Comparison of ENCODE assay signal across 13 cellular contexts in genomic region chr17:63426917-63427308, GRCh38. TPM values are rescaled to one million over a fixed set of nuclear protein-coding genes. Genes with fewer than 3 reads are reported as not detected.
DNase-seq lines count a peak whose midpoint lies in the region; ATAC-seq and TF ChIP-seq lines count a peak whose summit lies in the region.
"Had no signal": no experiment of that assay in that cellular context is flagged by ENCODE, and none has a peak within 500 bp of the region (broad histone marks: within the 10 kb centered on the region; RNA-seq: fewer than 3 reads in every experiment).

No MANE protein-coding gene starts in this region.

- H3K4me3 ChIP-seq in OCI-LY3 (ENCODE audit: low read length), result no peak overlapping the region

- TF ChIP-seq CTCF in OCI-LY3 (IDR thresholded peaks at IDR 0.05; ENCODE audit: low read depth, low read length) (no peak), brain (conservative IDR thresholded peaks at IDR 0.05) (no peak), progenitor cell of endocrine pancreas (IDR thresholded peaks at IDR 0.05; ENCODE audit: unreplicated experiment) (no peak)

- no peaks in the 10 kb centered on the region for H3K27me3 Mint-ChIP-seq in activated CD8-positive, alpha-beta memory T cell treated with anti-CD3 and anti-CD28 coated beads, Interleukin-2, amount 10 ng/mL, durations not matched to agents 7 days and 5 days
- H3K27me3 Mint-ChIP-seq in brain (peaks cover 2% of the 10 kb centered on the region), progenitor cell of endocrine pancreas (peaks cover 8% of the 10 kb centered on the region)

- no peak overlapping the region for H3K27ac ChIP-seq in OCI-LY3 (ENCODE audit: low read length)

- H3K36me3 Mint-ChIP-seq in activated CD8-positive, alpha-beta memory T cell treated with anti-CD3 and anti-CD28 coated beads, Interleukin-2, amount 10 ng/mL, durations not matched to agents 7 days and 5 days, result no peaks in the 10 kb centered on the region
- peaks cover 2% of the 10 kb centered on the region for H3K36me3 Mint-ChIP-seq in brain
- no peaks in the 10 kb centered on the region for H3K36me3 Mint-ChIP-seq in progenitor cell of endocrine pancreas (ENCODE audit: insufficient read depth)

- H3K4me1 Mint-ChIP-seq in activated CD8-positive, alpha-beta memory T cell treated with anti-CD3 and anti-CD28 coated beads, Interleukin-2, amount 10 ng/mL, durations not matched to agents 7 days and 5 days, result peaks cover 49% of the 10 kb centered on the region
- H3K4me1 Mint-ChIP-seq in brain (peaks cover 45% of the 10 kb centered on the region), progenitor cell of endocrine pancreas (ENCODE audit: low read depth) (peaks cover 20% of the 10 kb centered on the region)

- peak overlapping the region; percentile 27; the same call in 1 of the 2 replicates for H3K4me2 ChIP-seq in OCI-LY3 (ENCODE audit: low read length)

- ATAC-seq in activated CD8-positive, alpha-beta memory T cell treated with anti-CD3 and anti-CD28 coated beads, Interleukin-2, amount 10 ng/mL, durations not matched to agents 7 days and 5 days, result no peak
- no peak for ATAC-seq in GM21717 (IDR thresholded peaks at IDR 0.05; ENCODE audit: unreplicated experiment)

- no peaks in the 10 kb centered on the region for H3K9me3 Mint-ChIP-seq in activated CD8-positive, alpha-beta memory T cell treated with anti-CD3 and anti-CD28 coated beads, Interleukin-2, amount 10 ng/mL, durations not matched to agents 7 days and 5 days (ENCODE audit: low read depth)
- H3K9me3 Mint-ChIP-seq in brain (no peaks in the 10 kb centered on the region), progenitor cell of endocrine pancreas (ENCODE audit: low read depth) (no peaks in the 10 kb centered on the region)

- no peaks in the 10 kb centered on the region for H4K20me1 ChIP-seq in OCI-LY3 (ENCODE audit: insufficient read depth, low read length)

- H3K9me3 ChIP-seq in OCI-LY3 (ENCODE audit: insufficient read depth, low read length), result no peaks in the 10 kb centered on the region

- no peaks in the 10 kb centered on the region; the same call in none of the 2 replicates for H3K27me3 ChIP-seq in OCI-LY3 (ENCODE audit: low read depth, low read length)

- no peaks in the 10 kb centered on the region for H3K79me2 ChIP-seq in OCI-LY3 (ENCODE audit: low read length)

- H3K9ac ChIP-seq in OCI-LY3 (ENCODE audit: low read length), result no peak overlapping the region

- H3K27ac Mint-ChIP-seq in activated CD8-positive, alpha-beta memory T cell treated with anti-CD3 and anti-CD28 coated beads, Interleukin-2, amount 10 ng/mL, durations not matched to agents 7 days and 5 days, result peak overlapping the region; percentile 88
- H3K27ac Mint-ChIP-seq in brain, result peak overlapping the region in 4 of 5 experiments; percentile 12 to 85 (median 35)
- H3K27ac Mint-ChIP-seq in progenitor cell of endocrine pancreas, result no peak overlapping the region

- CTCF ChIA-PET in activated CD8-positive, alpha-beta memory T cell treated with anti-CD3 and anti-CD28 coated beads, Interleukin-2, amount 10 ng/mL, durations not matched to agents 7 days and 5 days (lab: Charles Lee), result interaction anchor here (1.2 to 13.9 kb wide), 11 partner anchors 9 to 283 kb away, joined by 3 to 324 read pairs (median 38); partner anchors contain the start of genes ACE, CYB561, DCAF7 and MAP3K3

- DNase-seq in activated CD8-positive, alpha-beta memory T cell treated with anti-CD3 and anti-CD28 coated beads, Interleukin-2, amount 10 ng/mL, durations not matched to agents 7 days and 5 days, result no peak
- DNase-seq in activated CD8-positive, alpha-beta memory T cell treated with anti-CD3 and anti-CD28 coated beads, Interleukin-2, amount 50 U/mL, for 48 hours, result no peak
- DNase-seq in NCI-H1930 (lab: John Stamatoyannopoulos, UW), result no peak
- DNase-seq in epidermal melanocyte (ENCODE audit: insufficient read length, low spot score), result no peak
- DNase-seq in progenitor cell of endocrine pancreas (ENCODE audit: low spot score, unreplicated experiment), result no peak
- DNase-seq: AML-193, HCEC 1CT, Kasumi-1, NCI-H2029 treated with DMSO at 0.1 percent for 48 hours, NCI-H510A had no signal

- no peak overlapping the region for H2AFZ ChIP-seq in OCI-LY3 (ENCODE audit: low read depth, low read length)

- no peaks in the 10 kb centered on the region for H3K36me3 ChIP-seq in OCI-LY3 (replicated peaks; ENCODE audit: low read depth, low read length)

- H3K4me3 Mint-ChIP-seq in activated CD8-positive, alpha-beta memory T cell treated with anti-CD3 and anti-CD28 coated beads, Interleukin-2, amount 10 ng/mL, durations not matched to agents 7 days and 5 days, result no peak overlapping the region
- H3K4me3 Mint-ChIP-seq in brain (no peak overlapping the region), progenitor cell of endocrine pancreas (ENCODE audit: low read depth) (no peak overlapping the region)

- H3K4me1 ChIP-seq in OCI-LY3 (ENCODE audit: low read length), result peaks cover 8% of the 10 kb centered on the region

RNA-seq across cellular contexts. Expression of gene CYB561, which starts 19.2 kb away (rescaled TPM):
- 10 to 100 TPM in 1 of 2 experiments, 1 to 10 TPM in 1; 2.2 to 13.6 TPM for total RNA-seq in activated CD8-positive, alpha-beta memory T cell treated with anti-CD3 and anti-CD28 coated beads, Interleukin-2, amount 10 ng/mL, durations not matched to agents 7 days and 5 days
- polyA plus RNA-seq in brain (ENCODE audit: insufficient read depth, low read depth, low replicate concordance), result 46.1 TPM
- 34.5 and 37.3 TPM in 2 replicates for total RNA-seq in progenitor cell of endocrine pancreas

RNA-seq across cellular contexts. Expression of gene ACE, which starts 49.9 kb away (rescaled TPM):
- total RNA-seq in activated CD8-positive, alpha-beta memory T cell treated with anti-CD3 and anti-CD28 coated beads, Interleukin-2, amount 10 ng/mL, durations not matched to agents 7 days and 5 days, result 1 to 10 TPM in 1 of 2 experiments, under 1 TPM in 1; 0.33 to 2.2 TPM
- 16.6 TPM for polyA plus RNA-seq in brain (ENCODE audit: insufficient read depth, low read depth, low replicate concordance)
- total RNA-seq in progenitor cell of endocrine pancreas, result 6.4 and 6.8 TPM in 2 replicates
